12 cellular contexts compared by ENCODE assay signal in genomic region chr12:46470039-46470627, GRCh38.
DNase-seq lines count a peak whose midpoint lies in the region; ATAC-seq and TF ChIP-seq lines count a peak whose summit lies in the region.
"Had no signal": no experiment of that assay in that cellular context is flagged by ENCODE, and none has a peak within 500 bp of the region (broad histone marks: within the 10 kb centered on the region; RNA-seq: fewer than 3 reads in every experiment).

No MANE protein-coding gene starts in this region.

- peaks cover 10% of the 10 kb centered on the region for H3K36me3 Mint-ChIP-seq in activated T-helper 2 cell treated with anti-CD3 and anti-CD28 coated beads, Interferon-gamma antibody, Interleukin-2, Interleukin-4, amounts not matched to agents 10 μg/mL and 5 μg/mL and 100 μg/mL, durations not matched to agents 14 hours and 24 hours and 36 hours (ENCODE audit: low read depth)

- intact Hi-C loops in activated T-helper 2 cell treated with anti-CD3 and anti-CD28 coated beads, Interferon-gamma antibody, Interleukin-2, Interleukin-4, amounts not matched to agents 10 μg/mL and 5 μg/mL and 100 μg/mL, durations not matched to agents 14 hours and 24 hours and 36 hours (cut with micrococcal nuclease), result loop anchor here (1.0 to 5.0 kb wide), 3 partner anchors 47 to 253 kb away; no protein-coding TSS in a partner anchor

- ATAC-seq in HG03095 (IDR thresholded peaks at IDR 0.05; ENCODE audit: unreplicated experiment) (peak; percentile 44), omental fat pad (ENCODE audit: low FRiP score) (no peak)
- ATAC-seq: right lobe of liver had no signal

- peak overlapping the region; percentile 89 for H3K27ac Mint-ChIP-seq in activated T-helper 2 cell treated with anti-CD3 and anti-CD28 coated beads, Interferon-gamma antibody, Interleukin-2, Interleukin-4, amounts not matched to agents 10 μg/mL and 5 μg/mL and 100 μg/mL, durations not matched to agents 14 hours and 24 hours and 36 hours

- peaks cover 4% of the 10 kb centered on the region for H3K9me3 Mint-ChIP-seq in activated T-helper 2 cell treated with anti-CD3 and anti-CD28 coated beads, Interferon-gamma antibody, Interleukin-2, Interleukin-4, amounts not matched to agents 10 μg/mL and 5 μg/mL and 100 μg/mL, durations not matched to agents 14 hours and 24 hours and 36 hours

- no peak for TF ChIP-seq CTCF in omental fat pad (IDR thresholded peaks at IDR 0.05)

- peak overlapping the region; percentile 78 for H3K4me3 Mint-ChIP-seq in activated T-helper 2 cell treated with anti-CD3 and anti-CD28 coated beads, Interferon-gamma antibody, Interleukin-2, Interleukin-4, amounts not matched to agents 10 μg/mL and 5 μg/mL and 100 μg/mL, durations not matched to agents 14 hours and 24 hours and 36 hours (ENCODE audit: low read depth)

- peaks cover 32% of the 10 kb centered on the region for H3K4me1 Mint-ChIP-seq in activated T-helper 2 cell treated with anti-CD3 and anti-CD28 coated beads, Interferon-gamma antibody, Interleukin-2, Interleukin-4, amounts not matched to agents 10 μg/mL and 5 μg/mL and 100 μg/mL, durations not matched to agents 14 hours and 24 hours and 36 hours (ENCODE audit: low read depth)

- peak; percentile 27 for DNase-seq in stimulated activated CD4-positive, alpha-beta T cell treated with anti-CD3 and anti-CD28 coated beads, Interleukin-4, amount 100 ng/mL, for 24 hours
- DNase-seq in stimulated activated CD4-positive, alpha-beta T cell treated with anti-CD3 and anti-CD28 coated beads, Interleukin-2, amount 100 ng/mL, for 48 hours, result no peak
- no peak for DNase-seq in activated T-helper 2 cell treated with anti-CD3 and anti-CD28 coated beads, Interferon-gamma antibody, Interleukin-2, Interleukin-4, amounts not matched to agents 10 μg/mL and 5 μg/mL and 100 μg/mL, durations not matched to agents 14 hours and 24 hours and 36 hours (ENCODE audit: low spot score)
- DNase-seq in NCI-H446 (lab: John Stamatoyannopoulos, UW) (no peak), NOMO-1 treated with dmso at 0.1 percent for 144 hours (lab: John Stamatoyannopoulos, UW; ENCODE audit: unreplicated experiment) (no peak), omental fat pad (ENCODE audit: low spot score) (no peak), pons (ENCODE audit: low spot score) (no peak)
- DNase-seq: cerebellar nuclear complex, NCI-H1930, right lobe of liver, upper lobe of left lung had no signal

- no peaks in the 10 kb centered on the region for H3K27me3 Mint-ChIP-seq in activated T-helper 2 cell treated with anti-CD3 and anti-CD28 coated beads, Interferon-gamma antibody, Interleukin-2, Interleukin-4, amounts not matched to agents 10 μg/mL and 5 μg/mL and 100 μg/mL, durations not matched to agents 14 hours and 24 hours and 36 hours (ENCODE audit: low read depth)
